ENCODE assay signal across 31 cellular contexts in genomic region chr6:156943816-156944215, GRCh38.
A peak's percentile ranks its signal among the peaks of the same experiment; 100 is the strongest.
DNase-seq lines count a peak whose midpoint lies in the region; ATAC-seq, FAIRE-seq and TF ChIP-seq lines count a peak whose summit lies in the region.
"Had no signal": no experiment of that assay in that cellular context is flagged by ENCODE, and none has a peak within 500 bp of the region (broad histone marks: within the 10 kb centered on the region; RNA-seq: fewer than 3 reads in every experiment).

No MANE protein-coding gene starts in this region.

- WGBS in adrenal gland, 4 donors = 42 to 59% (median 54%) methylated on average over 4 of the region's 4 CpGs
- 35 to 41% methylated on average over 4 of the region's 4 CpGs for WGBS in pancreas, 2 donors

- peak; percentile 37 to 74 (median 71) for ATAC-seq in pancreas
- ATAC-seq in Right ventricle myocardium superior (ENCODE audit: poor library complexity) = no peak
- ATAC-seq in left ventricle myocardium superior = no peak
- ATAC-seq: activated T-cell treated with anti-CD3 and anti-CD28 coated beads, Interleukin-2, amount 50 U/mL, for 72 hours; gastroesophageal sphincter; left colon; sciatic nerve; SK-N-SH treated with all-trans-retinoic acid at 6 μM for 48 hours had no signal

- peak overlapping the region; percentile 83 for H3K27ac ChIP-seq in HUES6 (ENCODE audit: low read depth, low read length)
- peak overlapping the region in 3 of 5 donors; percentile 13 to 56 (median 34) for H3K27ac ChIP-seq in adrenal gland
- peak overlapping the region in 1 of 4 donors; percentile 51 for H3K27ac ChIP-seq in pancreas
- H3K27ac ChIP-seq: esophagus squamous epithelium, gastroesophageal sphincter, hepatocyte had no signal

- no peak for FAIRE-seq in pancreas (lab: Jason Lieb, UNC)
- FAIRE-seq: endometrium, GM19239 had no signal

- peak overlapping the region; percentile 41 for H3K9ac ChIP-seq in HUES6 (ENCODE audit: low read length)

- H3K4me1 ChIP-seq in HUES6 (ENCODE audit: control insufficient read depth, insufficient read depth, low read length) (peaks cover 45% of the 10 kb centered on the region), adrenal gland (replicated peaks in 1 of 2) (peaks cover 20 to 55% of the 10 kb centered on the region in 2 donors), pancreas (peaks cover 33 to 50% (median 37%) of the 10 kb centered on the region in 3 donors)

- TF ChIP-seq POLR2A in adrenal gland (IDR thresholded peaks at IDR 0.05) = no peak

- H3K9me3 ChIP-seq in HUES6 (ENCODE audit: control insufficient read depth, insufficient read depth, low read depth, low read length) (no peaks in the 10 kb centered on the region), adrenal gland (replicated peaks in 1 of 3) (no peaks in the 10 kb centered on the region), pancreas (no peaks in the 10 kb centered on the region)
- H3K9me3 ChIP-seq: esophagus squamous epithelium, gastroesophageal sphincter had no signal

- H3K36me3 ChIP-seq in HUES6 (ENCODE audit: control insufficient read depth, insufficient read depth, low read length) (no peaks in the 10 kb centered on the region), adrenal gland (replicated peaks in 1 of 2) (no peaks in the 10 kb centered on the region), pancreas (no peaks in the 10 kb centered on the region)
- H3K36me3 ChIP-seq: esophagus squamous epithelium, gastroesophageal sphincter had no signal

- no peaks in the 10 kb centered on the region for H3K27me3 ChIP-seq in HUES6 (ENCODE audit: control insufficient read depth, insufficient read depth, low read length)
- no peaks in the 10 kb centered on the region for H3K27me3 ChIP-seq in adrenal gland
- H3K27me3 ChIP-seq in pancreas = no peaks in the 10 kb centered on the region
- H3K27me3 ChIP-seq: esophagus squamous epithelium, gastroesophageal sphincter, hepatocyte had no signal

- peak in 3 of 7 donors; percentile 35 to 63 (median 55) for DNase-seq in adrenal gland
- peak; percentile 56 for DNase-seq in foreskin melanocyte
- DNase-seq in pancreas = no peak
- DNase-seq in Right ventricle myocardium superior = no peak
- no peak for DNase-seq in left ventricle myocardium superior
- DNase-seq in NCI-H226 = no peak
- DNase-seq in NK-92 treated with Interleukin-12 subunit alpha and Interleukin-12 subunit beta, amount 100 ng/mL, for 24 hours (lab: John Stamatoyannopoulos, UW) = no peak
- DNase-seq: activated CD4-positive, alpha-beta memory T cell treated with anti-CD3 and anti-CD28 coated beads for 36 hours; activated CD4-positive, CD25-positive, alpha-beta regulatory T cell treated with anti-CD3 and anti-CD28 coated beads, Interleukin-2, amount 50 U/mL, for 72 hours; activated T-cell treated with anti-CD3 and anti-CD28 coated beads, Interleukin-2, amount 50 U/mL, for 72 hours; AML-193; Calu3; CD4-positive, CD25-positive, alpha-beta regulatory T cell; central memory CD4-positive, alpha-beta T cell; DND-41; esophagus squamous epithelium; HCEC 1CT; left colon; NCI-H1092; NCI-H1694; NCI-H510A; stimulated activated CD4-positive, alpha-beta T cell treated with anti-CD3 and anti-CD28 coated beads, Interleukin-4, amount 100 ng/mL, for 24 hours; T-helper 2 cell; trophoblast cell had no signal

- TF ChIP-seq CTCF in adrenal gland (IDR thresholded peaks at IDR 0.05) (no peak), pancreas (IDR thresholded peaks at IDR 0.05) (no peak)

- peak overlapping the region; percentile 20; the same call in 1 of the 2 replicates for H3K4me3 ChIP-seq in HUES6 (ENCODE audit: low read depth, low read length)
- H3K4me3 ChIP-seq in adrenal gland = no peak overlapping the region
- no peak overlapping the region for H3K4me3 ChIP-seq in pancreas
- H3K4me3 ChIP-seq: esophagus squamous epithelium, gastroesophageal sphincter, hepatocyte had no signal

- intact Hi-C loops in adrenal gland (cut with DNase I) (no loop called here), pancreas (cut with DNase I) (loop anchor here in 2 of 3 donors (10.0 kb wide), 2 partner anchors 109 to 159 kb away; no protein-coding TSS in a partner anchor), Right ventricle myocardium superior (cut with DNase I) (loop anchor here (10.0 kb wide), 1 partner anchor 159 kb away; no protein-coding TSS in a partner anchor), left ventricle myocardium superior (cut with micrococcal nuclease) (no loop called here)

Comparison
In these comparisons a context has a peak if more than half of its experiments do, and no peak if none do; other contexts are left out.
1. intact Hi-C loops: an anchor here in pancreas (10.0 kb wide) and Right ventricle myocardium superior (10.0 kb wide); none called in adrenal gland and left ventricle myocardium superior.
2. ATAC-seq: peak in pancreas (4 of 4); none in Right ventricle myocardium superior (single experiment) and left ventricle myocardium superior (single experiment).